Comparison of ENCODE assay signal across 1 cellular context in genomic region chr22:23086263-23086662, GRCh38.
TF ChIP-seq lines count a peak whose summit lies in the region.

No MANE protein-coding gene starts in this region.

TF ChIP-seq in K562, 482 proteins besides CTCF, POLR2A, EP300 and RAD21:
- TF ChIP-seq GTF2F1 (IDR thresholded peaks at IDR 0.05; ENCODE audit: low read depth, low read length) (peak; percentile 69; the same call in 1 of the 2 replicates), SAFB2 (IDR thresholded peaks at IDR 0.05; ENCODE audit: borderline replicate concordance, low read depth, low read length, severe bottlenecking) (no peak), ZKSCAN1 (IDR thresholded peaks at IDR 0.05; ENCODE audit: low read depth, low read length) (peak; percentile 53; the same call in 1 of the 2 replicates), TAF15 (IDR thresholded peaks at IDR 0.05; ENCODE audit: low read depth, low read length) (no peak), ETS1 (conservative IDR thresholded peaks at IDR 0.05; ENCODE audit: control insufficient read depth, low read depth, low read length) (0 out of 2 replicates have a peak, but pooled peaks have one; percentile 8)
